ENCODE assay signal across 10 cellular contexts in the genomic region with DNA sequence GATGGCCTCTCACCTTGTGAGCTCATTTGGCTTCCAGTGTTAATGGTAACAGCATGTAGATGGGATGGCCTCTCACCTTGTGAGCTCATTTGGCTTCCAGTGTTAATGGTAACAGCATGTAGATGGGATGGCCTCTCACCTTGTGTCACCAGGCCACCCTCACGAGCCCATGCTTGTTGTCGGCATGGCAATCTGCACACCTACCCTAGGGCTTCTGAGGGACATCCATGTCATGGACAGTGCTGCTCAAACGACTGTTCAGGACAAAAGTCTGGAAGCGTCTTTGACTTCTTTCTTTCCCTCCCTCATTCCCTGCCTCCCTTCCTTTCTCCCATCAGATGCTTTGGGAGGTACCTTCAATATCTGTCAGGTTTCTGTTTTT. TPM values are rescaled to one million over a fixed set of nuclear protein-coding genes. Genes with fewer than 3 reads are reported as not detected.
DNase-seq lines count a peak whose midpoint lies in the region; ATAC-seq and TF ChIP-seq lines count a peak whose summit lies in the region.
"Not testable (repeated sequence)": the region's sequence is repeated elsewhere in the genome, so short reads cannot be mapped to it uniquely, and the experiment has no call there.
"Had no signal": no experiment of that assay in that cellular context is flagged by ENCODE, and none has a peak within 500 bp of the region (broad histone marks: within the 10 kb centered on the region; RNA-seq: fewer than 3 reads in every experiment).

No MANE protein-coding gene starts in this region.

- not testable (repeated sequence) for H3K4me3 ChIP-seq in BLaER1 treated with 17β-estradiol and CSF1 and Interleukin-3, amounts not matched to agents 10 nM and 100 nM; endodermal cell (ENCODE audit: low read length); naive thymus-derived CD4-positive, alpha-beta T cell (ENCODE audit: low read length)

- CTCF ChIA-PET in activated CD8-positive, alpha-beta T cell treated with anti-CD3 and anti-CD28 coated beads, Interleukin-2, amount 10 ng/mL, durations not matched to agents 7 days and 5 days (lab: Charles Lee), result interaction anchor here (1.3 to 1.4 kb wide), 2 partner anchors 10 to 39 kb away, joined by 3 to 4 read pairs; no protein-coding TSS in a partner anchor
- CTCF ChIA-PET in naive thymus-derived CD4-positive, alpha-beta T cell (lab: Charles Lee), result not testable (repeated sequence)

- not testable (repeated sequence) for H3K27ac Mint-ChIP-seq in H9, endodermal cell
- H3K27ac Mint-ChIP-seq in activated CD8-positive, alpha-beta T cell treated with anti-CD3 and anti-CD28 coated beads, Interleukin-2, amount 10 ng/mL, durations not matched to agents 7 days and 5 days, result peak overlapping the region; percentile 6
- H3K27ac Mint-ChIP-seq in activated naive CD8-positive, alpha-beta T cell, result peak overlapping the region; percentile 37
- H3K27ac Mint-ChIP-seq in naive thymus-derived CD4-positive, alpha-beta T cell, result peak overlapping the region in 5 of 9 donors; percentile 6 to 81 (median 18)

- not testable (repeated sequence) for H2BK15ac ChIP-seq in H9 (ENCODE audit: low read depth, low read length)

- peaks cover 23 to 48% (median 36%) of the 10 kb centered on the region in 10 experiments for H3K4me1 ChIP-seq in BLaER1 treated with 17β-estradiol and CSF1 and Interleukin-3, amounts not matched to agents 10 nM and 100 nM
- not testable (repeated sequence) for H3K4me1 ChIP-seq in H9 (ENCODE audit: insufficient read depth, low read length); endodermal cell (ENCODE audit: control insufficient read depth, insufficient read depth, low read length)
- peaks cover 3 to 35% of the 10 kb centered on the region in 2 donors for H3K4me1 ChIP-seq in naive thymus-derived CD4-positive, alpha-beta T cell (ENCODE audit: control insufficient read depth in 2 of 2, insufficient read depth in 2 of 2, low read length in 2 of 2)

- not testable (repeated sequence) for H3T11ph ChIP-seq in H9 (ENCODE audit: low read length)

- POLR2A ChIA-PET in activated CD8-positive, alpha-beta T cell treated with anti-CD3 and anti-CD28 coated beads, Interleukin-2, amount 10 ng/mL, durations not matched to agents 7 days and 5 days (lab: Charles Lee), result not testable (repeated sequence)
- POLR2A ChIA-PET in naive thymus-derived CD4-positive, alpha-beta T cell (lab: Charles Lee), result interaction anchor here (1.1 kb wide), 1 partner anchor 17 kb away, joined by 4 read pairs; no protein-coding TSS in a partner anchor

- H3K9me3 Mint-ChIP-seq in H9; activated CD8-positive, alpha-beta T cell treated with anti-CD3 and anti-CD28 coated beads, Interleukin-2, amount 10 ng/mL, durations not matched to agents 7 days and 5 days (ENCODE audit: insufficient read depth); activated naive CD8-positive, alpha-beta T cell (ENCODE audit: low read depth); endodermal cell: not testable (repeated sequence)
- H3K9me3 Mint-ChIP-seq in naive thymus-derived CD4-positive, alpha-beta T cell, result peaks cover 0 to 13% (median 8%) of the 10 kb centered on the region in 11 donors

- H2BK12ac ChIP-seq in H9 (ENCODE audit: insufficient read length, low read depth, low read length), result not testable (repeated sequence)

- not testable (repeated sequence) for H4K5ac ChIP-seq in H9 (ENCODE audit: insufficient read length, low read depth, low read length)

- not testable (repeated sequence) for H3K9ac ChIP-seq in BLaER1 treated with 17β-estradiol and CSF1 and Interleukin-3, amounts not matched to agents 10 nM and 100 nM; H9 (ENCODE audit: extremely low read depth, insufficient read length, low read length); endodermal cell (ENCODE audit: extremely low read depth, low read length, poor library complexity, severe bottlenecking)

- H3K23me2 ChIP-seq in H9 (ENCODE audit: insufficient read length, low read depth, low read length, poor library complexity, severe bottlenecking), result not testable (repeated sequence)

- intact Hi-C loops in naive thymus-derived CD4-positive, alpha-beta T cell (cut with micrococcal nuclease), result loop anchor here in 1 of 2 donors (1.0 kb wide), 1 partner anchor 10 kb away; no protein-coding TSS in a partner anchor

- not testable (repeated sequence) for H2BK20ac ChIP-seq in H9 (ENCODE audit: low read depth, low read length, poor library complexity, severe bottlenecking)

- not testable (repeated sequence) for H4K8ac ChIP-seq in H9 (replicated peaks; ENCODE audit: insufficient read length, low read depth, low read length)

- not testable (repeated sequence) for H3K18ac ChIP-seq in H9 (ENCODE audit: insufficient read length, low read depth, low read length)

- not testable (repeated sequence) for H2BK5ac ChIP-seq in H9 (ENCODE audit: insufficient read length, low read length)

- H3K27me3 ChIP-seq in BLaER1 treated with 17β-estradiol and CSF1 and Interleukin-3, amounts not matched to agents 10 nM and 100 nM; H9 (ENCODE audit: insufficient read depth, low read length); endodermal cell (ENCODE audit: control insufficient read depth, insufficient read depth, low read length, poor library complexity, severe bottlenecking); naive thymus-derived CD4-positive, alpha-beta T cell (ENCODE audit: control insufficient read depth in 2 of 2, insufficient read depth in 2 of 2, low read length in 2 of 2): not testable (repeated sequence)

- H3K36me3 Mint-ChIP-seq in H9 (ENCODE audit: insufficient read depth in 1 of 3, low read depth in 3 of 3); endodermal cell (ENCODE audit: low read depth): not testable (repeated sequence)
- peaks cover 44% of the 10 kb centered on the region for H3K36me3 Mint-ChIP-seq in activated CD8-positive, alpha-beta T cell treated with anti-CD3 and anti-CD28 coated beads, Interleukin-2, amount 10 ng/mL, durations not matched to agents 7 days and 5 days (ENCODE audit: low read depth)
- peaks cover 12% of the 10 kb centered on the region for H3K36me3 Mint-ChIP-seq in activated naive CD8-positive, alpha-beta T cell
- H3K36me3 Mint-ChIP-seq in naive thymus-derived CD4-positive, alpha-beta T cell, result peaks cover 3 to 34% (median 22%) of the 10 kb centered on the region in 5 donors

- not testable (repeated sequence) for H3K14ac ChIP-seq in H9 (ENCODE audit: insufficient read depth, low read length)

- no CpG with 5 or more reads among the region's 4 CpGs for WGBS in H9 (ENCODE audit: extremely low coverage, insufficient read length, low lambda C conversion rate)
- WGBS in endodermal cell (ENCODE audit: insufficient coverage in 1 of 2, insufficient read length in 1 of 2), 2 experiments, result 86 to 93% methylated on average over 2 to 4 of the region's 4 CpGs

- not testable (repeated sequence) for H2BK120ac ChIP-seq in H9 (ENCODE audit: low read depth, low read length, poor library complexity, severe bottlenecking)

- not testable (repeated sequence) for H3K23ac ChIP-seq in H9 (ENCODE audit: insufficient read length, low read depth, low read length)

- not testable (repeated sequence) for H2AK5ac ChIP-seq in H9 (ENCODE audit: insufficient read length, low read length)

- not testable (repeated sequence) for H3K36me3 ChIP-seq in BLaER1 treated with 17β-estradiol and CSF1 and Interleukin-3, amounts not matched to agents 10 nM and 100 nM; endodermal cell (ENCODE audit: control insufficient read depth, insufficient read depth, low read length); naive thymus-derived CD4-positive, alpha-beta T cell (ENCODE audit: control insufficient read depth in 2 of 3, insufficient read depth in 3 of 3, low read length in 3 of 3)

- not testable (repeated sequence) for H3K9me3 ChIP-seq in BLaER1 treated with 17β-estradiol and CSF1 and Interleukin-3, amounts not matched to agents 10 nM and 100 nM (replicated peaks in 1 of 11); H9 (ENCODE audit: control insufficient read depth, low read depth, low read length); endodermal cell (ENCODE audit: control insufficient read depth, low read length); naive thymus-derived CD4-positive, alpha-beta T cell (ENCODE audit: control insufficient read depth in 2 of 3, low read length in 3 of 3)

- H3K79me2 ChIP-seq in H9 (ENCODE audit: insufficient read depth, low read length), result not testable (repeated sequence)

- not testable (repeated sequence) for H3K27me3 Mint-ChIP-seq in H9 (ENCODE audit: low read depth); activated CD8-positive, alpha-beta T cell treated with anti-CD3 and anti-CD28 coated beads, Interleukin-2, amount 10 ng/mL, durations not matched to agents 7 days and 5 days (ENCODE audit: low read depth); activated naive CD8-positive, alpha-beta T cell; endodermal cell (ENCODE audit: insufficient read depth); naive thymus-derived CD4-positive, alpha-beta T cell

- peak; percentile 5 for DNase-seq in H9
- DNase-seq in activated CD8-positive, alpha-beta T cell treated with anti-CD3 and anti-CD28 coated beads, Interleukin-2, amount 10 ng/mL, durations not matched to agents 7 days and 5 days; caudate nucleus (lab: John Stamatoyannopoulos, UW); naive thymus-derived CD4-positive, alpha-beta T cell; substantia nigra (lab: John Stamatoyannopoulos, UW): not testable (repeated sequence)
- peak; percentile 60 for DNase-seq in endodermal cell

- not testable (repeated sequence) for H3K79me1 ChIP-seq in H9 (ENCODE audit: insufficient read depth, low read depth, low read length, poor library complexity, severe bottlenecking)

- not testable (repeated sequence) for H2AFZ ChIP-seq in H9 (ENCODE audit: low read length)

- ATAC-seq in activated CD8-positive, alpha-beta T cell treated with anti-CD3 and anti-CD28 coated beads, Interleukin-2, amount 10 ng/mL, durations not matched to agents 7 days and 5 days; naive thymus-derived CD4-positive, alpha-beta T cell: not testable (repeated sequence)

- 0 out of 22 replicates have a peak overlapping the region, but pooled peaks of 2 of the 11 experiments have one; percentile 3 to 58 for H3K27ac ChIP-seq in BLaER1 treated with 17β-estradiol and CSF1 and Interleukin-3, amounts not matched to agents 10 nM and 100 nM
- H3K27ac ChIP-seq in H9 (ENCODE audit: insufficient read length, low read depth, low read length); endodermal cell (ENCODE audit: low read depth, low read length); naive thymus-derived CD4-positive, alpha-beta T cell (ENCODE audit: low read depth, low read length): not testable (repeated sequence)
- peak overlapping the region; percentile 83 for H3K27ac ChIP-seq in caudate nucleus (ENCODE audit: low read depth, low read length)
- H3K27ac ChIP-seq in substantia nigra (ENCODE audit: low read depth, low read length, poor library complexity, severe bottlenecking), result peak overlapping the region; percentile 65

- not testable (repeated sequence) for H4K91ac ChIP-seq in H9 (ENCODE audit: insufficient read length, low read depth, low read length)

- TF ChIP-seq CTCF in H9 (conservative IDR thresholded peaks at IDR 0.05); endodermal cell (conservative IDR thresholded peaks at IDR 0.05): not testable (repeated sequence)

- H3K4me3 Mint-ChIP-seq in H9; activated CD8-positive, alpha-beta T cell treated with anti-CD3 and anti-CD28 coated beads, Interleukin-2, amount 10 ng/mL, durations not matched to agents 7 days and 5 days; activated naive CD8-positive, alpha-beta T cell; endodermal cell: not testable (repeated sequence)
- peak overlapping the region in 7 of 10 donors; percentile 3 to 58 (median 11) for H3K4me3 Mint-ChIP-seq in naive thymus-derived CD4-positive, alpha-beta T cell

- not testable (repeated sequence) for H3K4ac ChIP-seq in H9 (ENCODE audit: low read depth, low read length)

- H3K56ac ChIP-seq in H9 (ENCODE audit: insufficient read length, low read depth, low read length), result not testable (repeated sequence)

- H3K4me1 Mint-ChIP-seq in H9, result peaks cover 43 to 50% of the 10 kb centered on the region in 2 experiments
- peaks cover 64% of the 10 kb centered on the region for H3K4me1 Mint-ChIP-seq in activated CD8-positive, alpha-beta T cell treated with anti-CD3 and anti-CD28 coated beads, Interleukin-2, amount 10 ng/mL, durations not matched to agents 7 days and 5 days (ENCODE audit: low read depth)
- H3K4me1 Mint-ChIP-seq in activated naive CD8-positive, alpha-beta T cell (ENCODE audit: low read depth), result peaks cover 77% of the 10 kb centered on the region
- H3K4me1 Mint-ChIP-seq in endodermal cell, result peaks cover 12% of the 10 kb centered on the region
- peaks cover 35 to 92% (median 82%) of the 10 kb centered on the region in 7 donors for H3K4me1 Mint-ChIP-seq in naive thymus-derived CD4-positive, alpha-beta T cell

- H4K20me1 ChIP-seq in BLaER1 treated with 17β-estradiol and CSF1 and Interleukin-3, amounts not matched to agents 10 nM and 100 nM; H9 (ENCODE audit: control insufficient read depth, insufficient read depth, insufficient read length): not testable (repeated sequence)

- peak overlapping the region; percentile 17 to 94 (median 80); a peak in 19 of 22 replicates for H3K4me2 ChIP-seq in BLaER1 treated with 17β-estradiol and CSF1 and Interleukin-3, amounts not matched to agents 10 nM and 100 nM
- H3K4me2 ChIP-seq in H9 (ENCODE audit: insufficient read depth, insufficient read length, low read length), result not testable (repeated sequence)

RNA-seq across cellular contexts. Expression of gene RNF144A, which starts 18.4 kb away (rescaled TPM):
- 9.8 and 10.6 TPM in 2 replicates for total RNA-seq in H9 (2021)
- 10 to 100 TPM; 76.9 to 87.0 TPM for total RNA-seq in activated CD8-positive, alpha-beta T cell treated with anti-CD3 and anti-CD28 coated beads, Interleukin-2, amount 10 ng/mL, durations not matched to agents 7 days and 5 days
- 10 to 100 TPM; 12.4 to 26.0 TPM for total RNA-seq in endodermal cell
- polyA plus RNA-seq in endodermal cell (2013, experiment 1 of 2), result 31.7 TPM
- polyA plus RNA-seq in endodermal cell (2013, experiment 2 of 2), result 25.7 TPM
- total RNA-seq in naive thymus-derived CD4-positive, alpha-beta T cell, result 10 to 100 TPM; 40.0 to 74.4 (median 61.2) TPM
- polyA plus RNA-seq in naive thymus-derived CD4-positive, alpha-beta T cell, result 10 to 100 TPM; 21.2 to 23.5 TPM
- total RNA-seq: HFFc6 had no signal

RNA-seq across cellular contexts. Expression of gene RSAD2, which starts 58.1 kb away (rescaled TPM):
- total RNA-seq in H9 (2021) (not detected in 2 replicates), endodermal cell (under 1 TPM; 0.35 to 0.75 TPM)
- 10 to 100 TPM; 72.4 to 74.5 TPM for total RNA-seq in activated CD8-positive, alpha-beta T cell treated with anti-CD3 and anti-CD28 coated beads, Interleukin-2, amount 10 ng/mL, durations not matched to agents 7 days and 5 days
- polyA plus RNA-seq in endodermal cell (2013, experiment 1 of 2), result not detected
- not detected for polyA plus RNA-seq in endodermal cell (2013, experiment 2 of 2)
- 10 to 100 TPM in 1 of 5 experiments, 1 to 10 TPM in 4; 5.0 to 72.6 (median 5.6) TPM for total RNA-seq in naive thymus-derived CD4-positive, alpha-beta T cell
- 10 to 100 TPM in 1 of 2 donors, 1 to 10 TPM in 1; 8.2 to 15.0 TPM for polyA plus RNA-seq in naive thymus-derived CD4-positive, alpha-beta T cell
- total RNA-seq: HFFc6 had no signal
- polyA plus RNA-seq: GM23338 had no signal
